ENCODE assay signal across 8 cellular contexts in genomic region chr2:233100192-233100998, GRCh38. TPM values are rescaled to one million over a fixed set of nuclear protein-coding genes. Genes with fewer than 3 reads are reported as not detected.
A peak's percentile ranks its signal among the peaks of the same experiment; 100 is the strongest.
DNase-seq lines count a peak whose midpoint lies in the region; ATAC-seq, FAIRE-seq and TF ChIP-seq lines count a peak whose summit lies in the region.

No MANE protein-coding gene starts in this region.

- TF ChIP-seq CTCF in Peyer's patch (IDR thresholded peaks at IDR 0.05) (no peak), left ventricle myocardium inferior (IDR thresholded peaks at IDR 0.05; ENCODE audit: borderline replicate concordance) (no peak)

- DNase-seq in GM18507 (ENCODE audit: extremely low spot score, insufficient read length, low read depth) (peak; percentile 66), Peyer's patch (peak; percentile 29 to 83 (median 79)), NCI-H2171 (lab: John Stamatoyannopoulos, UW) (no peak), left ventricle myocardium inferior (no peak), AG08396 (ENCODE audit: low spot score) (no peak), anterior cingulate cortex (lab: John Stamatoyannopoulos, UW) (no peak)
- DNase-seq in central memory CD4-positive, alpha-beta T cell: peak; percentile 60

- H3K9me3 ChIP-seq in Peyer's patch: no peaks in the 10 kb centered on the region
- no peaks in the 10 kb centered on the region for H3K9me3 ChIP-seq in left ventricle myocardium inferior (replicated peaks)

- no peaks in the 10 kb centered on the region for H3K27me3 ChIP-seq in Peyer's patch
- no peaks in the 10 kb centered on the region for H3K27me3 ChIP-seq in left ventricle myocardium inferior (ENCODE audit: low read depth)

- intact Hi-C loops in left ventricle myocardium inferior (cut with micrococcal nuclease): no loop called here

- peak; percentile 98 for FAIRE-seq in GM18507 (lab: Jason Lieb, UNC)

- no peaks in the 10 kb centered on the region for H3K36me3 ChIP-seq in Peyer's patch
- no peaks in the 10 kb centered on the region for H3K36me3 ChIP-seq in left ventricle myocardium inferior

- TF ChIP-seq POLR2A in Peyer's patch (IDR thresholded peaks at IDR 0.05): no peak

- peak overlapping the region in 2 of 4 donors; percentile 74 to 79 for H3K27ac ChIP-seq in Peyer's patch
- no peak overlapping the region for H3K27ac ChIP-seq in left ventricle myocardium inferior (replicated peaks)

- H3K4me1 ChIP-seq in Peyer's patch (peaks cover 0 to 23% (median 5%) of the 10 kb centered on the region in 4 donors), left ventricle myocardium inferior (no peaks in the 10 kb centered on the region)

- ATAC-seq in HG02642 (IDR thresholded peaks at IDR 0.05; ENCODE audit: poor library complexity, unreplicated experiment): peak; percentile 80

- H3K4me3 ChIP-seq in Peyer's patch: peak overlapping the region in 1 of 4 donors; percentile 21
- H3K4me3 ChIP-seq in left ventricle myocardium inferior: no peak overlapping the region

RNA-seq across cellular contexts. Expression of gene INPP5D, which starts 40.3 kb away (rescaled TPM):
- total RNA-seq in Peyer's patch: 100 to 1,000 TPM in 1 of 4 donors, 10 to 100 TPM in 3; 11.6 to 333 (median 26.2) TPM
- total RNA-seq in left ventricle myocardium inferior: 4.9 TPM

Comparison
In these comparisons a context has a peak if more than half of its experiments do, and no peak if none do; other contexts are left out.
1. DNase-seq: peak in GM18507 (single experiment), Peyer's patch (3 of 3) and central memory CD4-positive, alpha-beta T cell (single experiment); none in NCI-H2171 (single experiment), left ventricle myocardium inferior (single experiment), AG08396 (single experiment) and anterior cingulate cortex (0 of 58).